Comparison of ENCODE assay signal across 12 cellular contexts in genomic region chr11:70503878-70504240, GRCh38.
DNase-seq lines count a peak whose midpoint lies in the region; ATAC-seq, FAIRE-seq and TF ChIP-seq lines count a peak whose summit lies in the region.
"Had no signal": no experiment of that assay in that cellular context is flagged by ENCODE, and none has a peak within 500 bp of the region (broad histone marks: within the 10 kb centered on the region; RNA-seq: fewer than 3 reads in every experiment).

No MANE protein-coding gene starts in this region.

- TF ChIP-seq CTCF in mammary epithelial cell (conservative IDR thresholded peaks at IDR 0.05 in 1 of 2, IDR thresholded peaks at IDR 0.05 in 1 of 2; ENCODE audit: extremely low read depth in 1 of 2, insufficient read depth in 1 of 2, low read depth in 1 of 2, low read length in 2 of 2) (peak; percentile 1 to 23), breast epithelium (IDR thresholded peaks at IDR 0.05) (no peak), bronchial epithelial cell (IDR thresholded peaks at IDR 0.05; ENCODE audit: insufficient read depth, low read length, severe bottlenecking) (peak; percentile 18)

- H3K4me1 ChIP-seq in mammary epithelial cell (ENCODE audit: insufficient read depth, low read length) (no peaks in the 10 kb centered on the region), breast epithelium (no peaks in the 10 kb centered on the region)
- H3K4me1 ChIP-seq: body of pancreas had no signal

- H3K9me3 ChIP-seq in mammary epithelial cell (replicated peaks; ENCODE audit: insufficient read depth, low read length), result no peaks in the 10 kb centered on the region
- H3K9me3 ChIP-seq in breast epithelium, result no peaks in the 10 kb centered on the region
- H3K9me3 ChIP-seq: body of pancreas had no signal

- H2AFZ ChIP-seq in mammary epithelial cell (ENCODE audit: low read depth, low read length), result no peak overlapping the region

- no peak for DNase-seq in mammary epithelial cell
- no peak for DNase-seq in breast epithelium (ENCODE audit: low spot score in 2 of 2)
- peak; percentile 85 for DNase-seq in NCI-H2171 treated with DMSO at 0.1 percent for 48 hours (lab: John Stamatoyannopoulos, UW)
- DNase-seq in bronchial epithelial cell (ENCODE audit: low read depth), result no peak
- DNase-seq in glomerular visceral epithelial cell (ENCODE audit: extremely low spot score), result no peak
- DNase-seq: activated B cell treated with CpG ODN at 0.5 μM for 24 hours, body of pancreas, KG1 had no signal

- H3K79me2 ChIP-seq in mammary epithelial cell (ENCODE audit: insufficient read depth, low read length), result no peaks in the 10 kb centered on the region

- in situ Hi-C loops in mammary epithelial cell (cut with MboI; ENCODE audit: low sequenced_read_pairs in 2 of 2), result no loop called here

- H3K27ac ChIP-seq in mammary epithelial cell (ENCODE audit: insufficient read depth, low read depth, low read length) (no peak overlapping the region), breast epithelium (no peak overlapping the region), temporal lobe (ENCODE audit: low read depth, low read length) (peak overlapping the region; percentile 78)
- H3K27ac ChIP-seq: body of pancreas had no signal

- H4K20me1 ChIP-seq in mammary epithelial cell (ENCODE audit: insufficient read depth, low read length), result no peaks in the 10 kb centered on the region

- no peak overlapping the region for H3K4me2 ChIP-seq in mammary epithelial cell (ENCODE audit: insufficient read depth, low read depth, low read length)

- intact Hi-C loops in mammary epithelial cell (cut with micrococcal nuclease) (no loop called here), breast epithelium (cut with DNase I; ENCODE audit: low total_unique reads) (no loop called here)

- WGBS in mammary epithelial cell (ENCODE audit: low coverage, missing lambda C conversion rate), result 90% methylated on average over 7 of the region's 7 CpGs

- no peaks in the 10 kb centered on the region for H3K36me3 ChIP-seq in mammary epithelial cell (ENCODE audit: insufficient read depth, low read length)
- H3K36me3 ChIP-seq in breast epithelium, result no peaks in the 10 kb centered on the region
- H3K36me3 ChIP-seq in bronchial epithelial cell (ENCODE audit: control insufficient read depth, insufficient read depth, low read length), result no peaks in the 10 kb centered on the region

- CTCF ChIA-PET in mammary epithelial cell (lab: Charles Lee; ENCODE audit: low non-redundant PET), result interaction anchor here (0.6 kb wide), 1 partner anchor 906 kb away, joined by 3 read pairs; no protein-coding TSS in a partner anchor

- dilution Hi-C loops in mammary epithelial cell (cut with HindIII; ENCODE audit: low sequenced_read_pairs), result no loop called here

- no TSS peak for BruUV-seq in mammary epithelial cell (replicated peaks; lab: Mats Ljungman, UMichigan)

- ATAC-seq in HG03460 (IDR thresholded peaks at IDR 0.05; ENCODE audit: unreplicated experiment) (no peak), HG03457 (IDR thresholded peaks at IDR 0.05; ENCODE audit: unreplicated experiment) (no peak)
- ATAC-seq: body of pancreas had no signal

- H3K9ac ChIP-seq in mammary epithelial cell (ENCODE audit: insufficient read depth, low read length), result no peak overlapping the region

- H3K4me3 ChIP-seq in mammary epithelial cell (replicated peaks in 1 of 3; ENCODE audit: insufficient read depth in 1 of 3, low read depth in 2 of 3, low read length in 3 of 3), result no peak overlapping the region
- no peak overlapping the region for H3K4me3 ChIP-seq in breast epithelium
- H3K4me3 ChIP-seq in bronchial epithelial cell (ENCODE audit: low read depth, low read length), result no peak overlapping the region
- H3K4me3 ChIP-seq: body of pancreas had no signal

- no peak for TF ChIP-seq POLR2A in breast epithelium (IDR thresholded peaks at IDR 0.05)

- FAIRE-seq in bronchial epithelial cell (lab: Jason Lieb, UNC), result no peak
- FAIRE-seq: GM18507 had no signal

- H3K27me3 ChIP-seq in mammary epithelial cell (ENCODE audit: insufficient read depth, low read length), result no peaks in the 10 kb centered on the region
- no peaks in the 10 kb centered on the region for H3K27me3 ChIP-seq in breast epithelium
- no peaks in the 10 kb centered on the region for H3K27me3 ChIP-seq in bronchial epithelial cell (ENCODE audit: control insufficient read depth, insufficient read depth, low read length)
- H3K27me3 ChIP-seq: body of pancreas had no signal

Comparison
In these comparisons a context has a peak if more than half of its experiments do, and no peak if none do; other contexts are left out.
1. CTCF ChIP-seq: peak in mammary epithelial cell (2 of 2) and bronchial epithelial cell (single experiment); none in breast epithelium (0 of 3).